18 cellular contexts compared by ENCODE assay signal in the genomic region with DNA sequence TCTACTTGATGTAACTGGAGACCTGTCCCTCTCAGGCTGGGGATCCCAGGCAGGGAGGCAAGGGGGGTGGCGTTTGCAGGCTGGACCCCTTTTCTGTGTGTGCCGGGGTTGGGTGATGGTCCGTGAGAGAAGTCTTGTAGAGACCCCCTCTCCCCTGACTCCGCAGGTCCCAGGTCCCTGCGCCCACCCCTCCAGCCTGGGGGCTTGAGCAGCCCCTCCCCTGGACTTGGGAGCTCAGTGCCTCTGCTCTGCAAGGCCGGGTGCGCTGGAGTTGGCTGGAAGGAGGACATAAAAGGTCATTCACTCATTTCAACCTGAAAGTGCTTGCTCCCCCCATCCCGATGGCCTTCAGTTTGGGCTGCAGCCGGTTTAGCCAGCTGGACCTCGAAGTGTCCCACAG.
DNase-seq lines count a peak whose midpoint lies in the region; ATAC-seq and TF ChIP-seq lines count a peak whose summit lies in the region.
"Had no signal": no experiment of that assay in that cellular context is flagged by ENCODE, and none has a peak within 500 bp of the region (broad histone marks: within the 10 kb centered on the region; RNA-seq: fewer than 3 reads in every experiment).

No MANE protein-coding gene starts in this region.

- peaks cover 0 to 12% (median 10%) of the 10 kb centered on the region in 6 donors for H3K4me1 ChIP-seq in spleen
- H3K4me1 ChIP-seq: HAP-1 had no signal

- H3K36me3 Mint-ChIP-seq in stimulated activated naive CD8-positive, alpha-beta T cell treated with anti-CD3 and anti-CD28 coated beads, Interleukin-15, Interleukin-2, amounts not matched to agents 100 ng/mL and 50 ng/mL, for 24 hours (ENCODE audit: low read depth), result peaks cover 6% of the 10 kb centered on the region
- H3K36me3 Mint-ChIP-seq: CD8-positive, alpha-beta T cell; IgD-negative memory B cell had no signal

- H3K9me3 Mint-ChIP-seq in stimulated activated naive CD8-positive, alpha-beta T cell treated with anti-CD3 and anti-CD28 coated beads, Interleukin-15, Interleukin-2, amounts not matched to agents 100 ng/mL and 50 ng/mL, for 24 hours, result no peaks in the 10 kb centered on the region
- H3K9me3 Mint-ChIP-seq: CD8-positive, alpha-beta T cell; IgD-negative memory B cell had no signal

- peaks cover 0 to 11% (median 0%) of the 10 kb centered on the region in 6 donors for H3K36me3 ChIP-seq in spleen
- H3K36me3 ChIP-seq: HAP-1 had no signal

- H3K27ac Mint-ChIP-seq in stimulated activated naive CD8-positive, alpha-beta T cell treated with anti-CD3 and anti-CD28 coated beads, Interleukin-15, Interleukin-2, amounts not matched to agents 100 ng/mL and 50 ng/mL, for 24 hours, result peak overlapping the region; percentile 45
- H3K27ac Mint-ChIP-seq: B cell; CD8-positive, alpha-beta T cell had no signal

- DNase-seq in stimulated activated naive CD8-positive, alpha-beta T cell treated with anti-CD3 and anti-CD28 coated beads, Interleukin-15, Interleukin-2, amounts not matched to agents 100 U/mL and 50 U/mL, for 24 hours, result no peak
- DNase-seq in cerebellum (ENCODE audit: low spot score), result peak; percentile 31
- peak; percentile 69 for DNase-seq in spleen
- no peak for DNase-seq in superior temporal gyrus (ENCODE audit: extremely low spot score)
- DNase-seq: 8988T; CD8-positive, alpha-beta T cell; DMS 273 treated with DMSO at 0.1 percent for 48 hours; DMS53; DND-41; EL had no signal

- peaks cover 20% of the 10 kb centered on the region for H3K27me3 Mint-ChIP-seq in stimulated activated naive CD8-positive, alpha-beta T cell treated with anti-CD3 and anti-CD28 coated beads, Interleukin-15, Interleukin-2, amounts not matched to agents 100 ng/mL and 50 ng/mL, for 24 hours

- H3K9me3 ChIP-seq in spleen, result no peaks in the 10 kb centered on the region
- H3K9me3 ChIP-seq: BLaER1 treated with 17β-estradiol and CSF1 and Interleukin-3, amounts not matched to agents 10 nM and 100 nM; HAP-1 had no signal

- no peaks in the 10 kb centered on the region for H3K4me1 Mint-ChIP-seq in stimulated activated naive CD8-positive, alpha-beta T cell treated with anti-CD3 and anti-CD28 coated beads, Interleukin-15, Interleukin-2, amounts not matched to agents 100 ng/mL and 50 ng/mL, for 24 hours (ENCODE audit: low read depth)

- 81 to 90% (median 89%) methylated on average over 10 of the region's 10 CpGs for WGBS in spleen, 5 donors

- H3K27ac ChIP-seq in spleen, result no peak overlapping the region
- H3K27ac ChIP-seq: BLaER1 treated with 17β-estradiol and CSF1 and Interleukin-3, amounts not matched to agents 10 nM and 100 nM had no signal

- TF ChIP-seq CTCF in spleen (IDR thresholded peaks at IDR 0.05 in 8 of 11, conservative IDR thresholded peaks at IDR 0.05 in 3 of 11), result no peak

- H3K4me3 ChIP-seq in spleen, result no peak overlapping the region
- H3K4me3 ChIP-seq: BLaER1 treated with 17β-estradiol and CSF1 and Interleukin-3, amounts not matched to agents 10 nM and 100 nM; GM12878; HAP-1 had no signal

- no peak for TF ChIP-seq POLR2A in spleen (IDR thresholded peaks at IDR 0.05)

- ATAC-seq in stimulated activated naive CD8-positive, alpha-beta T cell treated with anti-CD3 and anti-CD28 coated beads, Interleukin-15, Interleukin-2, amounts not matched to agents 100 U/mL and 50 U/mL, for 24 hours, result no peak
- no peak for ATAC-seq in GM18519 (IDR thresholded peaks at IDR 0.05; ENCODE audit: low FRiP score, unreplicated experiment)
- no peak for ATAC-seq in HG03460 (IDR thresholded peaks at IDR 0.05; ENCODE audit: unreplicated experiment)
- ATAC-seq: CD8-positive, alpha-beta T cell; GM12878 had no signal

- peaks cover 0 to 38% (median 4%) of the 10 kb centered on the region in 7 donors for H3K27me3 ChIP-seq in spleen (replicated peaks in 1 of 7)
- H3K27me3 ChIP-seq: BLaER1 treated with 17β-estradiol and CSF1 and Interleukin-3, amounts not matched to agents 10 nM and 100 nM had no signal

- intact Hi-C loops in spleen (cut with DNase I; ENCODE audit: low total_unique reads), result loop anchor here (5.0 kb wide), 2 partner anchors 201 to 611 kb away; no protein-coding TSS in a partner anchor

- H3K4me3 Mint-ChIP-seq in stimulated activated naive CD8-positive, alpha-beta T cell treated with anti-CD3 and anti-CD28 coated beads, Interleukin-15, Interleukin-2, amounts not matched to agents 100 ng/mL and 50 ng/mL, for 24 hours, result no peak overlapping the region
- H3K4me3 Mint-ChIP-seq: B cell; CD8-positive, alpha-beta T cell; IgD-negative memory B cell had no signal

Comparison
In these comparisons a context has a peak if more than half of its experiments do, and no peak if none do; other contexts are left out.
1. DNase-seq: peak in cerebellum (single experiment) and spleen (single experiment); none in stimulated activated naive CD8-positive, alpha-beta T cell treated with anti-CD3 and anti-CD28 coated beads, Interleukin-15, Interleukin-2, amounts not matched to agents 100 U/mL and 50 U/mL, for 24 hours (single experiment) and superior temporal gyrus (single experiment).